ENCODE assay signal across 1 cellular context in genomic region chr11:104704888-104705287, GRCh38.
TF ChIP-seq lines count a peak whose summit lies in the region.

No MANE protein-coding gene starts in this region.

TF ChIP-seq in endothelial cell of umbilical vein, 7 proteins besides CTCF, POLR2A, EP300 and RAD21:
- TF ChIP-seq MYC (IDR thresholded peaks at IDR 0.05; ENCODE audit: low read depth, low read length): no peak
- no peak for TF ChIP-seq FOS (IDR thresholded peaks at IDR 0.05; ENCODE audit: borderline replicate concordance, insufficient read depth, low read length)
- peak; percentile 73 for TF ChIP-seq POLR2AphosphoS5 (IDR thresholded peaks at IDR 0.05; ENCODE audit: insufficient read depth, low read depth, low read length)
- TF ChIP-seq JUN (IDR thresholded peaks at IDR 0.05; ENCODE audit: borderline replicate concordance, insufficient read depth, insufficient read length, low read depth): peak; percentile 13
- no peak for TF ChIP-seq EZH2 (IDR thresholded peaks at IDR 0.05; ENCODE audit: borderline replicate concordance, low read depth, low read length, severe bottlenecking)
- TF ChIP-seq GATA2 (IDR thresholded peaks at IDR 0.05; ENCODE audit: insufficient read depth, insufficient read length, low read depth, low read length): peak; percentile 48
- TF ChIP-seq, protein P1, sequence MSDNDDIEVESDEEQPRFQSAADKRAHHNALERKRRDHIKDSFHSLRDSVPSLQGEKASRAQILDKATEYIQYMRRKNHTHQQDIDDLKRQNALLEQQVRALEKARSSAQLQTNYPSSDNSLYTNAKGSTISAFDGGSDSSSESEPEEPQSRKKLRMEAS (IDR thresholded peaks at IDR 0.05; ENCODE audit: insufficient read depth, insufficient read length): no peak
